ENCODE assay signal across 8 cellular contexts in genomic region chrX:12970691-12971202, GRCh38. TPM values are rescaled to one million over a fixed set of nuclear protein-coding genes. Genes with fewer than 3 reads are reported as not detected.
DNase-seq lines count a peak whose midpoint lies in the region; ATAC-seq and TF ChIP-seq lines count a peak whose summit lies in the region.

No MANE protein-coding gene starts in this region.

- H3K27me3 ChIP-seq in CD8-positive, alpha-beta memory T cell (ENCODE audit: insufficient read depth, low read length, poor library complexity, severe bottlenecking) = no peaks in the 10 kb centered on the region
- H3K27me3 ChIP-seq in esophagus (ENCODE audit: control insufficient read depth in 1 of 2, insufficient read depth in 2 of 2, low read length in 2 of 2) = no peaks in the 10 kb centered on the region
- H3K27me3 ChIP-seq in naive thymus-derived CD4-positive, alpha-beta T cell (ENCODE audit: control insufficient read depth in 2 of 2, insufficient read depth in 2 of 2, low read length in 2 of 2) = no peaks in the 10 kb centered on the region

- 35% methylated on average over 11 of the region's 11 CpGs for WGBS in esophagus, 2 donors

- H3K4me1 Mint-ChIP-seq in CD8-positive, alpha-beta memory T cell = peaks cover 47 to 58% (median 51%) of the 10 kb centered on the region in 3 donors
- H3K4me1 Mint-ChIP-seq in activated B cell treated with CpG ODN at 0.5 μM for 24 hours (peaks cover 65% of the 10 kb centered on the region), nephron progenitor cell (peaks cover 30% of the 10 kb centered on the region)
- H3K4me1 Mint-ChIP-seq in naive thymus-derived CD4-positive, alpha-beta T cell = peaks cover 16 to 60% (median 37%) of the 10 kb centered on the region in 7 donors

- peak overlapping the region; percentile 91 to 100 (median 98) for H3K4me3 Mint-ChIP-seq in CD8-positive, alpha-beta memory T cell
- H3K4me3 Mint-ChIP-seq in activated B cell treated with CpG ODN at 0.5 μM for 24 hours (peak overlapping the region; percentile 76), nephron progenitor cell (no peak overlapping the region)
- H3K4me3 Mint-ChIP-seq in naive thymus-derived CD4-positive, alpha-beta T cell = peak overlapping the region; percentile 92 to 98 (median 94)

- H3K4me1 ChIP-seq in CD8-positive, alpha-beta memory T cell (ENCODE audit: insufficient read depth, low read length) = peaks cover 40% of the 10 kb centered on the region
- H3K4me1 ChIP-seq in esophagus (ENCODE audit: control insufficient read depth in 2 of 2, insufficient read depth in 2 of 2, low read length in 1 of 2) = no peaks in the 10 kb centered on the region
- peaks cover 27 to 38% of the 10 kb centered on the region in 2 donors for H3K4me1 ChIP-seq in naive thymus-derived CD4-positive, alpha-beta T cell (ENCODE audit: control insufficient read depth in 2 of 2, insufficient read depth in 2 of 2, low read length in 2 of 2)

- intact Hi-C loops in activated B cell treated with CpG ODN at 0.5 μM for 24 hours (cut with micrococcal nuclease) = loop anchor here (1.0 to 10.0 kb wide), 2 partner anchors 374 to 517 kb away; no protein-coding TSS in a partner anchor
- intact Hi-C loops in naive thymus-derived CD4-positive, alpha-beta T cell (cut with micrococcal nuclease) = loop anchor here (1.0 to 5.0 kb wide), 6 partner anchors 13 to 518 kb away; no protein-coding TSS in a partner anchor

- peak overlapping the region; percentile 92 to 99 (median 96) for H3K27ac Mint-ChIP-seq in CD8-positive, alpha-beta memory T cell
- H3K27ac Mint-ChIP-seq in activated B cell treated with CpG ODN at 0.5 μM for 24 hours (peak overlapping the region; percentile 94), nephron progenitor cell (no peak overlapping the region)
- H3K27ac Mint-ChIP-seq in naive thymus-derived CD4-positive, alpha-beta T cell = peak overlapping the region; percentile 92 to 99 (median 98)

- peak overlapping the region; percentile 70 for H3K4me3 ChIP-seq in CD8-positive, alpha-beta memory T cell (ENCODE audit: low read length)
- H3K4me3 ChIP-seq in esophagus (ENCODE audit: low read depth in 1 of 2, low read length in 2 of 2) = no peak overlapping the region
- H3K4me3 ChIP-seq in naive thymus-derived CD4-positive, alpha-beta T cell (ENCODE audit: low read length) = peak overlapping the region; percentile 68

- H3K27ac ChIP-seq in CD8-positive, alpha-beta memory T cell (ENCODE audit: low read depth, low read length) = peak overlapping the region; percentile 80
- H3K27ac ChIP-seq in esophagus (ENCODE audit: low read depth in 2 of 2, low read length in 1 of 2) = peak overlapping the region; percentile 77 to 84
- peak overlapping the region; percentile 85 for H3K27ac ChIP-seq in naive thymus-derived CD4-positive, alpha-beta T cell (ENCODE audit: low read depth, low read length)

- ATAC-seq in activated B cell treated with CpG ODN at 0.5 μM for 24 hours (ENCODE audit: low read depth) (peak; percentile 18), HG03469 (IDR thresholded peaks at IDR 0.05; ENCODE audit: unreplicated experiment) (no peak), HG02763 (IDR thresholded peaks at IDR 0.05; ENCODE audit: unreplicated experiment) (no peak)
- ATAC-seq in naive thymus-derived CD4-positive, alpha-beta T cell = peak; percentile 65

- no peaks in the 10 kb centered on the region for H3K9me3 ChIP-seq in CD8-positive, alpha-beta memory T cell (ENCODE audit: low read length)
- peaks cover 0 to 4% of the 10 kb centered on the region in 2 donors for H3K9me3 ChIP-seq in esophagus (ENCODE audit: control insufficient read depth in 2 of 2, insufficient read depth in 1 of 2, low read depth in 1 of 2, low read length in 1 of 2)
- no peaks in the 10 kb centered on the region for H3K9me3 ChIP-seq in naive thymus-derived CD4-positive, alpha-beta T cell (ENCODE audit: control insufficient read depth in 2 of 3, low read length in 3 of 3)

- no peak for TF ChIP-seq CTCF in activated B cell treated with CpG ODN at 0.5 μM for 24 hours (IDR thresholded peaks at IDR 0.05)
- TF ChIP-seq CTCF in nephron progenitor cell (IDR thresholded peaks at IDR 0.05) = no peak

- peak in 4 of 5 donors; percentile 45 to 75 (median 74) for DNase-seq in CD8-positive, alpha-beta memory T cell
- DNase-seq in KG1 (lab: John Stamatoyannopoulos, UW) (peak; percentile 24), activated B cell treated with CpG ODN at 0.5 μM for 24 hours (no peak), nephron progenitor cell (no peak)
- peak in 7 of 9 donors; percentile 58 to 82 (median 76) for DNase-seq in naive thymus-derived CD4-positive, alpha-beta T cell

- POLR2A ChIA-PET in CD8-positive, alpha-beta memory T cell (lab: Charles Lee) = interaction anchor here (0.6 to 15.0 kb wide), 8 partner anchors 15 to 122 kb away, joined by 3 to 194 read pairs (median 8); no protein-coding TSS in a partner anchor
- POLR2A ChIA-PET in activated B cell treated with CpG ODN at 0.5 μM for 24 hours (lab: Charles Lee) = interaction anchor here (1.0 to 20.9 kb wide), 7 partner anchors 8 to 517 kb away, joined by 3 to 931 read pairs (median 6); no protein-coding TSS in a partner anchor
- POLR2A ChIA-PET in naive thymus-derived CD4-positive, alpha-beta T cell (lab: Charles Lee) = interaction anchor here (0.7 to 24.0 kb wide), 9 partner anchors 8 to 517 kb away, joined by 3 to 1322 read pairs (median 197); no protein-coding TSS in a partner anchor

- CTCF ChIA-PET in CD8-positive, alpha-beta memory T cell (lab: Charles Lee) = interaction anchor here (0.8 to 16.4 kb wide), 6 partner anchors 10 to 118 kb away, joined by 3 to 224 read pairs (median 32); no protein-coding TSS in a partner anchor
- CTCF ChIA-PET in activated B cell treated with CpG ODN at 0.5 μM for 24 hours (lab: Charles Lee) = interaction anchor here (0.6 to 8.0 kb wide), 10 partner anchors 14 to 699 kb away, joined by 3 to 54 read pairs (median 4); no protein-coding TSS in a partner anchor
- CTCF ChIA-PET in naive thymus-derived CD4-positive, alpha-beta T cell (lab: Charles Lee) = interaction anchor here (0.9 to 9.2 kb wide), 7 partner anchors 10 to 517 kb away, joined by 3 to 102 read pairs (median 26); no protein-coding TSS in a partner anchor

- peaks cover 8% of the 10 kb centered on the region for H3K36me3 ChIP-seq in CD8-positive, alpha-beta memory T cell (ENCODE audit: insufficient read depth, low read length)
- H3K36me3 ChIP-seq in esophagus (ENCODE audit: control insufficient read depth in 2 of 2, insufficient read depth in 2 of 2, low read length in 1 of 2) = no peaks in the 10 kb centered on the region
- peaks cover 4 to 8% (median 4%) of the 10 kb centered on the region in 3 experiments for H3K36me3 ChIP-seq in naive thymus-derived CD4-positive, alpha-beta T cell (ENCODE audit: control insufficient read depth in 2 of 3, insufficient read depth in 3 of 3, low read length in 3 of 3)

- H3K9me3 Mint-ChIP-seq in CD8-positive, alpha-beta memory T cell = peaks cover 0 to 4% (median 0%) of the 10 kb centered on the region in 5 donors
- H3K9me3 Mint-ChIP-seq in activated B cell treated with CpG ODN at 0.5 μM for 24 hours = no peaks in the 10 kb centered on the region
- H3K9me3 Mint-ChIP-seq in naive thymus-derived CD4-positive, alpha-beta T cell = peaks cover 0 to 20% (median 0%) of the 10 kb centered on the region in 11 donors
- peaks cover 59% of the 10 kb centered on the region for H3K9me3 Mint-ChIP-seq in nephron progenitor cell

- peaks cover 6 to 39% (median 6%) of the 10 kb centered on the region in 3 donors for H3K36me3 Mint-ChIP-seq in CD8-positive, alpha-beta memory T cell
- peaks cover 13% of the 10 kb centered on the region for H3K36me3 Mint-ChIP-seq in activated B cell treated with CpG ODN at 0.5 μM for 24 hours (ENCODE audit: low read depth)
- peaks cover under 1 to 36% (median 10%) of the 10 kb centered on the region in 5 donors for H3K36me3 Mint-ChIP-seq in naive thymus-derived CD4-positive, alpha-beta T cell
- H3K36me3 Mint-ChIP-seq in nephron progenitor cell (ENCODE audit: low read depth) = no peaks in the 10 kb centered on the region

- H3K27me3 Mint-ChIP-seq in CD8-positive, alpha-beta memory T cell = peaks cover 0 to 31% of the 10 kb centered on the region in 2 donors
- H3K27me3 Mint-ChIP-seq in activated B cell treated with CpG ODN at 0.5 μM for 24 hours (no peaks in the 10 kb centered on the region), nephron progenitor cell (ENCODE audit: low read depth, poor library complexity) (peaks cover 5% of the 10 kb centered on the region)
- H3K27me3 Mint-ChIP-seq in naive thymus-derived CD4-positive, alpha-beta T cell = peaks cover 0 to 4% (median 0%) of the 10 kb centered on the region in 5 donors

RNA-seq across cellular contexts. Expression of gene TMSB4X, which starts 4.2 kb away (rescaled TPM):
- 1,000 to 10,000 TPM; 3,415 to 3,478 TPM for total RNA-seq in CD8-positive, alpha-beta memory T cell
- polyA plus RNA-seq in CD8-positive, alpha-beta memory T cell = 28,788 TPM
- 5,922 and 6,273 TPM in 2 replicates for total RNA-seq in activated B cell treated with CpG ODN at 0.5 μM for 24 hours
- polyA plus RNA-seq in esophagus = 1,000 to 10,000 TPM; 1,322 to 1,747 TPM
- total RNA-seq in naive thymus-derived CD4-positive, alpha-beta T cell = over 10,000 TPM in 1 of 5 experiments, 1,000 to 10,000 TPM in 4; 3,911 to 13,454 (median 4,935) TPM
- over 10,000 TPM; 26,512 to 30,787 TPM for polyA plus RNA-seq in naive thymus-derived CD4-positive, alpha-beta T cell

Comparison
In these comparisons a context has a peak if more than half of its experiments do, and no peak if none do; other contexts are left out.
1. DNase-seq: peak in CD8-positive, alpha-beta memory T cell (4 of 5), KG1 (single experiment) and naive thymus-derived CD4-positive, alpha-beta T cell (7 of 9); none in activated B cell treated with CpG ODN at 0.5 μM for 24 hours (single experiment) and nephron progenitor cell (single experiment).
2. H3K4me3 ChIP-seq: peak in CD8-positive, alpha-beta memory T cell (single experiment) and naive thymus-derived CD4-positive, alpha-beta T cell (single experiment); none in esophagus (0 of 2).
3. ATAC-seq: peak in activated B cell treated with CpG ODN at 0.5 μM for 24 hours (single experiment) and naive thymus-derived CD4-positive, alpha-beta T cell (single experiment); none in HG03469 (single experiment) and HG02763 (single experiment).
4. Peak in every context shown above with its lines, with median percentiles within 50 percentile points of each other: H3K27ac ChIP-seq.